ENCODE assay signal across 7 cellular contexts in the genomic region with DNA sequence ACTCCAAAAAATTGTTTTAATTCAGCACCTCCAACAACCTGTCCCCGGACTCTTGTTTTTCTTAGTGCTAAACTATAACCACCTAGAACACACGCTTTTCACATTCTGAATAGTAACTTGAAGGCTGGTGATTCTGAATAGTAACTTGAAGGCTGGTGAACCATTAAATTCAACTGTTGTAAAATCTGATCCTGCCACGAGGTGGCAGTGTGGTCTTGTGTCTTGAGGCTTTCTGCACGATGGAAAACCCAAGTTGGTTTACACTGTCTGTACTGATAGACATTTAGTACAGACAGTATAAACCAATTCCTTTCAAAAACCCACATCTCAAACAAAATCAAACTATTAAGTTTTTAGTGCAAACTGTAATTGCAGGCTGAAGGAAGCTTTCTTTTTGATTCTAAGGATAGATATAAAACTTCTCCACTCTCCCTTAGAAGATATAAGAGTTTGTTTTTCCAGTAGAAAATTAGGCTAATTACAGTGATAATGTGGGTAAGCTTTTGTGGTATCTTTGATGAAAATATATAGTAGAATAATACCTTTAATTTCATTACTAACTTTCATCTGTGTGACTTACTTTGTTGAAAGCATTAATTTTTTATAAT. TPM values are rescaled to one million over a fixed set of nuclear protein-coding genes. Genes with fewer than 3 reads are reported as not detected.
A peak's percentile ranks its signal among the peaks of the same experiment; 100 is the strongest.
DNase-seq lines count a peak whose midpoint lies in the region; ATAC-seq and TF ChIP-seq lines count a peak whose summit lies in the region.

No MANE protein-coding gene starts in this region.

- peaks cover 12% of the 10 kb centered on the region for H3K9me3 ChIP-seq in smooth muscle cell (replicated peaks; ENCODE audit: low read depth)

- no peaks in the 10 kb centered on the region for H3K27me3 ChIP-seq in smooth muscle cell (ENCODE audit: low read depth)

- DNase-seq in GM13977 (ENCODE audit: low spot score) = peak; percentile 80
- peak; percentile 76 for DNase-seq in NCI-H1694 (lab: John Stamatoyannopoulos, UW)
- DNase-seq in T-helper 9 cell = peak; percentile 56
- DNase-seq in astrocyte of the hippocampus (ENCODE audit: low read depth, low spot score) = peak; percentile 89
- peak in 40 of 51 donors; percentile 5 to 89 (median 53) for DNase-seq in hypothalamus (lab: John Stamatoyannopoulos, UW)
- peak; percentile 23 for DNase-seq in smooth muscle cell (lab: John Stamatoyannopoulos, UW; ENCODE audit: unreplicated experiment)

- H3K27ac ChIP-seq in smooth muscle cell (ENCODE audit: low read depth) = no peak overlapping the region

- H4K20me1 ChIP-seq in smooth muscle cell (ENCODE audit: low read depth) = no peaks in the 10 kb centered on the region

- H3K79me2 ChIP-seq in smooth muscle cell (ENCODE audit: low read depth) = no peaks in the 10 kb centered on the region

- H3K36me3 ChIP-seq in smooth muscle cell (ENCODE audit: low read depth) = peaks cover 4% of the 10 kb centered on the region

- H2AFZ ChIP-seq in smooth muscle cell (ENCODE audit: low read depth) = no peak overlapping the region

- no peaks in the 10 kb centered on the region for H3K4me1 ChIP-seq in smooth muscle cell (ENCODE audit: low read depth)

- H3F3A ChIP-seq in smooth muscle cell (ENCODE audit: low read depth) = no peaks in the 10 kb centered on the region

- TF ChIP-seq CTCF in GM13977 (IDR thresholded peaks at IDR 0.05; ENCODE audit: extremely low read depth, insufficient read depth, missing control alignments) (peak; percentile 79), smooth muscle cell (IDR thresholded peaks at IDR 0.05; ENCODE audit: borderline replicate concordance, insufficient read depth, poor library complexity, severe bottlenecking) (peak; percentile 84)

- no peak overlapping the region for H3K4me3 ChIP-seq in smooth muscle cell

- no peak overlapping the region for H3K4me2 ChIP-seq in smooth muscle cell

- in situ Hi-C loops in GM13977 (cut with MboI; ENCODE audit: low pct_unique_long_range_greater_than_20kb, low sequenced_read_pairs, unreplicated experiment) = loop anchor here (5.0 kb wide), 1 partner anchor 546 kb away; no protein-coding TSS in a partner anchor

- no peak overlapping the region for H3K9ac ChIP-seq in smooth muscle cell (ENCODE audit: low read depth)

- ATAC-seq in GM21515 (IDR thresholded peaks at IDR 0.05; ENCODE audit: unreplicated experiment) = no peak

- 6% methylated on average over 4 of the region's 4 CpGs for WGBS in smooth muscle cell (ENCODE audit: low lambda C conversion rate)

RNA-seq across cellular contexts. Expression of a gene that starts 57.6 kb away (rescaled TPM):
- total RNA-seq in smooth muscle cell = 350 and 386 TPM in 2 replicates
- polyA plus RNA-seq in smooth muscle cell = 315 and 334 TPM in 2 replicates

Comparison
In these comparisons a context has a peak if more than half of its experiments do, and no peak if none do; other contexts are left out.
1. DNase-seq: peak in every context shown above with its lines; median percentile 89 in astrocyte of the hippocampus; 80 in GM13977; 76 in NCI-H1694; 56 in T-helper 9 cell; 53 in hypothalamus; 23 in smooth muscle cell.